20 cellular contexts compared by ENCODE assay signal in genomic region chr2:225182126-225182525, GRCh38.
DNase-seq lines count a peak whose midpoint lies in the region; ATAC-seq, FAIRE-seq and TF ChIP-seq lines count a peak whose summit lies in the region.
"Had no signal": no experiment of that assay in that cellular context is flagged by ENCODE, and none has a peak within 500 bp of the region (broad histone marks: within the 10 kb centered on the region; RNA-seq: fewer than 3 reads in every experiment).

No MANE protein-coding gene starts in this region.

- H3K4me1 Mint-ChIP-seq in GM23338 = peaks cover 17% of the 10 kb centered on the region

- H3K9me3 ChIP-seq in H1 (ENCODE audit: insufficient read depth in 2 of 2, low read depth in 1 of 2, low read length in 1 of 2) = no peaks in the 10 kb centered on the region
- H3K9me3 ChIP-seq in osteoblast (ENCODE audit: low read depth, low read length) = no peaks in the 10 kb centered on the region

- H4K20me1 ChIP-seq in GM23338 (replicated peaks; ENCODE audit: insufficient read depth) (no peaks in the 10 kb centered on the region), H1 (replicated peaks in 1 of 2; ENCODE audit: control insufficient read depth in 1 of 2, insufficient read depth in 2 of 2, low read length in 2 of 2) (no peaks in the 10 kb centered on the region), osteoblast (ENCODE audit: insufficient read depth, low read length) (no peaks in the 10 kb centered on the region)

- H3K4ac ChIP-seq in H1 (replicated peaks; ENCODE audit: insufficient read length, low read depth, low read length) = no peak overlapping the region

- H3K23me2 ChIP-seq in H1 (ENCODE audit: low read depth, low read length) = no peaks in the 10 kb centered on the region

- H3K4me2 ChIP-seq in GM23338 (peak overlapping the region; percentile 44), H1 (ENCODE audit: insufficient read depth in 1 of 2, low read depth in 2 of 2, low read length in 2 of 2) (no peak overlapping the region), osteoblast (ENCODE audit: insufficient read depth, low read length) (no peak overlapping the region)

- H2BK12ac ChIP-seq in H1 (ENCODE audit: low read depth, low read length) = no peak overlapping the region

- H3K27ac Mint-ChIP-seq in GM23338 = peak overlapping the region; percentile 50
- H3K27ac Mint-ChIP-seq: CD8-positive, alpha-beta T cell; IgD-negative memory B cell had no signal

- no peak overlapping the region for H4K8ac ChIP-seq in H1 (ENCODE audit: extremely low read depth, insufficient read depth, low read length)

- H2BK15ac ChIP-seq in H1 (ENCODE audit: low read length) = no peak overlapping the region

- DNase-seq in GM23338 (ENCODE audit: low spot score) = peak; percentile 84
- DNase-seq in H1 (ENCODE audit: low read depth in 1 of 2, low spot score in 2 of 2) = peak in 1 of 2 experiments; percentile 17
- peak; percentile 45 for DNase-seq in iPS-NIHi11 (ENCODE audit: low spot score)
- DNase-seq in osteoblast (ENCODE audit: insufficient read length, low spot score, missing footprints) = no peak
- DNase-seq in GM20000 (ENCODE audit: low spot score) = no peak
- no peak for DNase-seq in cerebellar nuclear complex (lab: John Stamatoyannopoulos, UW)
- DNase-seq: AML-193; CD8-positive, alpha-beta T cell; DND-41; HCEC 1CT; NCI-H1105 treated with DMSO at 0.1 percent for 48 hours; NCI-H2081; NCI-H2171; NCI-H345; NCI-H524; NCI-H82; SJCRH30 had no signal

- H3K4me1 ChIP-seq in GM23338 (ENCODE audit: insufficient read depth) (peaks cover 7% of the 10 kb centered on the region; the same call in 1 of the 2 replicates), H1 (replicated peaks in 1 of 4; ENCODE audit: control insufficient read depth in 3 of 4, insufficient read depth in 4 of 4, low read length in 3 of 4) (peaks cover 0 to 6% (median 3%) of the 10 kb centered on the region in 4 experiments; a peak in 2 of 7 replicates), osteoblast (ENCODE audit: insufficient read depth, low read length) (no peaks in the 10 kb centered on the region)
- H3K4me1 ChIP-seq: SJCRH30 had no signal

- no peak overlapping the region for H2AFZ ChIP-seq in GM23338
- H2AFZ ChIP-seq in H1 (ENCODE audit: low read length) = no peak overlapping the region
- peak overlapping the region; percentile 49 for H2AFZ ChIP-seq in osteoblast (ENCODE audit: low read length)

- H3K27ac ChIP-seq in GM23338 (ENCODE audit: low read depth) = peak overlapping the region; percentile 69; the same call in 1 of the 2 replicates
- H3K27ac ChIP-seq in H1 (ENCODE audit: low read depth, low read length) = no peak overlapping the region
- no peak overlapping the region for H3K27ac ChIP-seq in osteoblast (ENCODE audit: low read depth, low read length)
- H3K27ac ChIP-seq: SJCRH30 had no signal

- H3K36me3 Mint-ChIP-seq in GM23338 (ENCODE audit: low read depth) = no peaks in the 10 kb centered on the region
- H3K36me3 Mint-ChIP-seq: CD8-positive, alpha-beta T cell; IgD-negative memory B cell had no signal

- no peak overlapping the region for H4K5ac ChIP-seq in H1 (ENCODE audit: insufficient read length, low read depth, low read length)

- no peak overlapping the region for H2BK120ac ChIP-seq in H1 (replicated peaks; ENCODE audit: low read depth, low read length)

- no peak for TF ChIP-seq POLR2A in H1 (IDR thresholded peaks at IDR 0.05; ENCODE audit: control extremely low read depth in 1 of 2, low read depth in 2 of 2, low read length in 2 of 2)

- no peak overlapping the region for H2BK5ac ChIP-seq in H1 (ENCODE audit: low read depth, low read length)

- H2AK5ac ChIP-seq in H1 (ENCODE audit: low read depth, low read length) = no peak overlapping the region

- no peak overlapping the region for H3K18ac ChIP-seq in H1 (ENCODE audit: extremely low read depth, low read length)

- H4K91ac ChIP-seq in H1 (replicated peaks; ENCODE audit: insufficient read length, low read length) = no peak overlapping the region

- no peaks in the 10 kb centered on the region for H3K79me2 ChIP-seq in GM23338 (replicated peaks; ENCODE audit: insufficient read depth)
- no peaks in the 10 kb centered on the region for H3K79me2 ChIP-seq in H1 (ENCODE audit: control insufficient read depth in 1 of 2, insufficient read depth in 2 of 2, low read length in 2 of 2)
- no peaks in the 10 kb centered on the region for H3K79me2 ChIP-seq in osteoblast (ENCODE audit: insufficient read depth, low read length)

- H3F3A ChIP-seq in GM23338 (replicated peaks; ENCODE audit: low read depth) = no peaks in the 10 kb centered on the region

- H3K56ac ChIP-seq in H1 (replicated peaks; ENCODE audit: insufficient read length, low read depth, low read length) = no peak overlapping the region

- WGBS in H1 (ENCODE audit: extremely low coverage in 1 of 2, insufficient coverage in 1 of 2, insufficient read length in 1 of 2, insufficient replicate concordance in 2 of 2, low coverage in 1 of 2, low lambda C conversion rate in 2 of 2, missing lambda C conversion rate in 1 of 2), 2 experiments = 53% methylated on average over 1 of the region's 1 CpG; no CpG with 5 or more reads in 1 of the 2 experiments

- no peak overlapping the region for H3K23ac ChIP-seq in H1 (ENCODE audit: insufficient read length)

- CTCF ChIA-PET in H1 (lab: Charles Lee; ENCODE audit: partially characterized antibody) = interaction anchor here (0.8 to 2.1 kb wide), 2 partner anchors 60 to 101 kb away, joined by 4 to 8 read pairs; no protein-coding TSS in a partner anchor

- peaks cover 7% of the 10 kb centered on the region; the same call in 1 of the 2 replicates for H3K9me2 ChIP-seq in GM23338 (ENCODE audit: insufficient read depth)

- POLR2A ChIA-PET in H1 (lab: Charles Lee; ENCODE audit: partially characterized antibody) = no interaction called here

- ATAC-seq in GM23338 (peak; percentile 94), GM21390 (IDR thresholded peaks at IDR 0.05; ENCODE audit: unreplicated experiment) (no peak), HG02840 (IDR thresholded peaks at IDR 0.05; ENCODE audit: low FRiP score, unreplicated experiment) (no peak)
- ATAC-seq: CD8-positive, alpha-beta T cell had no signal

- TF ChIP-seq RAD21 in H1 (IDR thresholded peaks at IDR 0.05 in 1 of 2, conservative IDR thresholded peaks at IDR 0.05 in 1 of 2; ENCODE audit: low read depth in 2 of 2, low read length in 2 of 2) = no peak

- H3K9ac ChIP-seq in H1 (replicated peaks in 1 of 4; ENCODE audit: extremely low read depth in 1 of 4, low read depth in 3 of 4, low read length in 3 of 4) = no peak overlapping the region

- no peaks in the 10 kb centered on the region for H3K9me3 Mint-ChIP-seq in GM23338
- H3K9me3 Mint-ChIP-seq: CD8-positive, alpha-beta T cell had no signal

- H3K36me3 ChIP-seq in GM23338 (ENCODE audit: insufficient read depth) = no peaks in the 10 kb centered on the region
- H3K36me3 ChIP-seq in H1 (ENCODE audit: control insufficient read depth in 2 of 4, insufficient read depth in 4 of 4, low read length in 3 of 4) = no peaks in the 10 kb centered on the region
- no peaks in the 10 kb centered on the region for H3K36me3 ChIP-seq in osteoblast (ENCODE audit: insufficient read depth, low read length)
- H3K36me3 ChIP-seq: SJCRH30 had no signal

- FAIRE-seq in H1 (lab: Jason Lieb, UNC) = peak; percentile 93

- peaks cover 11% of the 10 kb centered on the region for H3K27me3 Mint-ChIP-seq in GM23338 (ENCODE audit: insufficient read depth, low read depth, poor library complexity)

- H3K79me1 ChIP-seq in H1 (ENCODE audit: low read depth, low read length) = no peaks in the 10 kb centered on the region

- no peak for TF ChIP-seq CTCF in GM23338 (conservative IDR thresholded peaks at IDR 0.05; ENCODE audit: low read depth in 2 of 2)
- no peak for TF ChIP-seq CTCF in H1 (IDR thresholded peaks at IDR 0.05; ENCODE audit: control extremely low read depth in 1 of 3, insufficient read depth in 1 of 3, low read depth in 1 of 3, low read length in 3 of 3)
- no peak for TF ChIP-seq CTCF in osteoblast (IDR thresholded peaks at IDR 0.05; ENCODE audit: extremely low read depth, low read depth, low read length)
- no peak for TF ChIP-seq CTCF in GM20000 (IDR thresholded peaks at IDR 0.05; ENCODE audit: extremely low read depth, missing control alignments)

- H3K4me3 ChIP-seq in GM23338 (no peak overlapping the region), H1 (ENCODE audit: extremely low read depth in 1 of 4, insufficient read depth in 2 of 4, low read depth in 3 of 4, low read length in 4 of 4) (no peak overlapping the region), osteoblast (ENCODE audit: insufficient read depth, low read length) (no peak overlapping the region)
- H3K4me3 ChIP-seq: SJCRH30 had no signal

- H2BK20ac ChIP-seq in H1 (ENCODE audit: low read length) = no peak overlapping the region

- TF ChIP-seq EP300 in H1 (IDR thresholded peaks at IDR 0.05; ENCODE audit: borderline replicate concordance in 1 of 2, low read depth in 2 of 2, low read length in 2 of 2) = peak in 1 of 2 experiments; percentile 62; a peak in 1 of 3 replicates

- no peak overlapping the region for H3K14ac ChIP-seq in H1 (ENCODE audit: insufficient read length)

- H3K27me3 ChIP-seq in GM23338 (ENCODE audit: insufficient read depth) (no peaks in the 10 kb centered on the region), H1 (replicated peaks in 1 of 4; ENCODE audit: control insufficient read depth in 3 of 4, extremely low read depth in 1 of 4, insufficient read depth in 3 of 4, low read length in 3 of 4) (no peaks in the 10 kb centered on the region; a peak in 1 of 7 replicates), osteoblast (ENCODE audit: insufficient read depth, low read length) (no peaks in the 10 kb centered on the region)
- H3K27me3 ChIP-seq: SJCRH30 had no signal

- H3K4me3 Mint-ChIP-seq in GM23338 = no peak overlapping the region
- H3K4me3 Mint-ChIP-seq: CD8-positive, alpha-beta T cell; IgD-negative memory B cell had no signal

TF ChIP-seq in H1, 55 proteins besides CTCF, POLR2A, EP300 and RAD21 (continues in another document):
- TF ChIP-seq PHF8 (conservative IDR thresholded peaks at IDR 0.05; ENCODE audit: low read depth, low read length) = no peak
- TF ChIP-seq HDAC2 (IDR thresholded peaks at IDR 0.05; ENCODE audit: borderline replicate concordance in 1 of 2, low read depth in 2 of 2, low read length in 2 of 2) = no peak
- TF ChIP-seq SAP30 (IDR thresholded peaks at IDR 0.05; ENCODE audit: insufficient read depth, insufficient replicate concordance, low read length) = no peak
- 0 out of 2 replicates have a peak, but pooled peaks have one; percentile 44 for TF ChIP-seq POU5F1 (IDR thresholded peaks at IDR 0.05; ENCODE audit: low read depth, low read length)
- peak; percentile 77; the same call in 1 of the 2 replicates for TF ChIP-seq YY1 (IDR thresholded peaks at IDR 0.05; ENCODE audit: low read depth, low read length)
- TF ChIP-seq KDM1A (IDR thresholded peaks at IDR 0.05; ENCODE audit: borderline replicate concordance, low read length) = no peak
- no peak for TF ChIP-seq BRCA1 (IDR thresholded peaks at IDR 0.05; ENCODE audit: low read depth, low read length)
- no peak for TF ChIP-seq RXRA (IDR thresholded peaks at IDR 0.05; ENCODE audit: insufficient read depth, low read depth, low read length)

Comparison
In these comparisons a context has a peak if more than half of its experiments do, and no peak if none do; other contexts are left out.
1. DNase-seq: peak in GM23338 (single experiment) and iPS-NIHi11 (single experiment); none in osteoblast (single experiment), GM20000 (single experiment) and cerebellar nuclear complex (0 of 2).